16 cellular contexts compared by ENCODE assay signal in genomic region chr9:83477120-83477519, GRCh38.
DNase-seq lines count a peak whose midpoint lies in the region; ATAC-seq and TF ChIP-seq lines count a peak whose summit lies in the region.
"Had no signal": no experiment of that assay in that cellular context is flagged by ENCODE, and none has a peak within 500 bp of the region (broad histone marks: within the 10 kb centered on the region; RNA-seq: fewer than 3 reads in every experiment).

No MANE protein-coding gene starts in this region.

- H3K36me3 Mint-ChIP-seq in activated T-cell treated with anti-CD3 and anti-CD28 coated beads, Interleukin-2, amount 50 U/mL, for 72 hours (ENCODE audit: insufficient read depth in 2 of 2) = peaks cover 5 to 12% of the 10 kb centered on the region in 2 donors
- H3K36me3 Mint-ChIP-seq in activated T-cell treated with anti-CD3 and anti-CD28 coated beads, Interleukin-2, amount 50 U/mL, for 4 hours (ENCODE audit: insufficient read depth) = no peaks in the 10 kb centered on the region
- no peaks in the 10 kb centered on the region for H3K36me3 Mint-ChIP-seq in GM23338 (ENCODE audit: low read depth)

- H3K4me1 ChIP-seq in OCI-LY3 (ENCODE audit: low read length) (peaks cover 44% of the 10 kb centered on the region), GM23338 (ENCODE audit: insufficient read depth) (no peaks in the 10 kb centered on the region)
- H3K4me1 ChIP-seq: BLaER1 had no signal

- H3K79me2 ChIP-seq in OCI-LY3 (ENCODE audit: low read length) = peaks cover 11% of the 10 kb centered on the region
- no peaks in the 10 kb centered on the region for H3K79me2 ChIP-seq in GM23338 (replicated peaks; ENCODE audit: insufficient read depth)

- no peaks in the 10 kb centered on the region for H3K27me3 Mint-ChIP-seq in activated T-cell treated with anti-CD3 and anti-CD28 coated beads, Interleukin-2, amount 50 U/mL, for 72 hours (ENCODE audit: low read depth)
- H3K27me3 Mint-ChIP-seq in activated T-cell treated with anti-CD3 and anti-CD28 coated beads, Interleukin-2, amount 50 U/mL, for 4 hours (ENCODE audit: low read depth) = no peaks in the 10 kb centered on the region
- H3K27me3 Mint-ChIP-seq in GM23338 (ENCODE audit: insufficient read depth, low read depth, poor library complexity) = peaks cover 6% of the 10 kb centered on the region
- H3K27me3 Mint-ChIP-seq: CD8-positive, alpha-beta memory T cell had no signal

- H3K27ac ChIP-seq in OCI-LY3 (ENCODE audit: low read length) = peak overlapping the region; percentile 73
- no peak overlapping the region for H3K27ac ChIP-seq in GM23338 (ENCODE audit: low read depth)
- H3K27ac ChIP-seq: 22Rv1, BLaER1, GM23248, HL-60 had no signal

- H3K9me3 ChIP-seq in OCI-LY3 (ENCODE audit: insufficient read depth, low read length) = peaks cover 3% of the 10 kb centered on the region; the same call in 1 of the 2 replicates

- H3K4me2 ChIP-seq in OCI-LY3 (ENCODE audit: low read length) (peak overlapping the region; percentile 49), GM23338 (no peak overlapping the region)
- H3K4me2 ChIP-seq: BLaER1 had no signal

- H3K4me3 ChIP-seq in GM12865 (ENCODE audit: low read depth, low read length) (no peak overlapping the region), OCI-LY3 (ENCODE audit: low read length) (0 out of 2 replicates have a peak overlapping the region, but pooled peaks have one; percentile 1), GM23338 (no peak overlapping the region)
- H3K4me3 ChIP-seq: BLaER1, GM23248 had no signal

- H4K20me1 ChIP-seq in OCI-LY3 (ENCODE audit: insufficient read depth, low read length) (no peaks in the 10 kb centered on the region), GM23338 (replicated peaks; ENCODE audit: insufficient read depth) (no peaks in the 10 kb centered on the region)
- H4K20me1 ChIP-seq: BLaER1 had no signal

- H3K9me2 ChIP-seq in GM23338 (ENCODE audit: insufficient read depth) = peaks cover 4% of the 10 kb centered on the region

- H3K36me3 ChIP-seq in OCI-LY3 (replicated peaks; ENCODE audit: low read depth, low read length) (peaks cover 10% of the 10 kb centered on the region), GM23338 (ENCODE audit: insufficient read depth) (no peaks in the 10 kb centered on the region)
- H3K36me3 ChIP-seq: BLaER1 had no signal

- H3K27ac Mint-ChIP-seq in activated T-cell treated with anti-CD3 and anti-CD28 coated beads, Interleukin-2, amount 50 U/mL, for 72 hours = no peak overlapping the region
- H3K27ac Mint-ChIP-seq in GM23338 = no peak overlapping the region
- H3K27ac Mint-ChIP-seq: CD8-positive, alpha-beta memory T cell; H9 had no signal

- H3K27me3 ChIP-seq in OCI-LY3 (ENCODE audit: low read depth, low read length) = no peaks in the 10 kb centered on the region
- no peaks in the 10 kb centered on the region for H3K27me3 ChIP-seq in GM23338 (ENCODE audit: insufficient read depth)
- H3K27me3 ChIP-seq: BLaER1 had no signal

- H3F3A ChIP-seq in GM23338 (replicated peaks; ENCODE audit: low read depth) = no peaks in the 10 kb centered on the region

- H2AFZ ChIP-seq in OCI-LY3 (ENCODE audit: low read depth, low read length) (peak overlapping the region; percentile 37; the same call in 1 of the 2 replicates), GM23338 (no peak overlapping the region)
- H2AFZ ChIP-seq: GM23248 had no signal

- TF ChIP-seq CTCF in GM12865 (IDR thresholded peaks at IDR 0.05; ENCODE audit: insufficient read depth, low read depth, low read length, missing control alignments) (no peak), OCI-LY3 (IDR thresholded peaks at IDR 0.05; ENCODE audit: low read depth, low read length) (no peak), GM23338 (conservative IDR thresholded peaks at IDR 0.05; ENCODE audit: low read depth in 2 of 2) (no peak)

- H3K4me1 Mint-ChIP-seq in activated T-cell treated with anti-CD3 and anti-CD28 coated beads, Interleukin-2, amount 50 U/mL, for 72 hours (ENCODE audit: low read depth) = peaks cover 24% of the 10 kb centered on the region
- peaks cover 20% of the 10 kb centered on the region for H3K4me1 Mint-ChIP-seq in activated T-cell treated with anti-CD3 and anti-CD28 coated beads, Interleukin-2, amount 50 U/mL, for 4 hours (ENCODE audit: low read depth)
- H3K4me1 Mint-ChIP-seq in GM23338 = peaks cover 4% of the 10 kb centered on the region; the same call in 2 of the 3 replicates
- H3K4me1 Mint-ChIP-seq: H9 had no signal

- no peak overlapping the region for H3K9ac ChIP-seq in OCI-LY3 (ENCODE audit: low read length)
- H3K9ac ChIP-seq: BLaER1, GM23248 had no signal

- peaks cover 3% of the 10 kb centered on the region in 2 donors for H3K9me3 Mint-ChIP-seq in activated T-cell treated with anti-CD3 and anti-CD28 coated beads, Interleukin-2, amount 50 U/mL, for 72 hours
- H3K9me3 Mint-ChIP-seq in activated T-cell treated with anti-CD3 and anti-CD28 coated beads, Interleukin-2, amount 50 U/mL, for 4 hours = peaks cover 3% of the 10 kb centered on the region
- H3K9me3 Mint-ChIP-seq in GM23338 = peaks cover 2% of the 10 kb centered on the region; the same call in 1 of the 3 replicates

- no peak for DNase-seq in activated T-cell treated with anti-CD3 and anti-CD28 coated beads, Interleukin-2, amount 50 U/mL, for 72 hours
- no peak for DNase-seq in activated T-cell treated with anti-CD3 and anti-CD28 coated beads, Interleukin-2, amount 50 U/mL, for 4 hours
- DNase-seq in GM12865 (ENCODE audit: low read depth) = peak; percentile 1
- DNase-seq in kidney tubule cell (ENCODE audit: low spot score) = peak; percentile 60
- DNase-seq in GM23338 (ENCODE audit: low spot score) = no peak
- no peak for DNase-seq in activated CD4-positive, CD25-positive, alpha-beta regulatory T cell (lab: John Stamatoyannopoulos, UW)
- DNase-seq: Calu3; CD8-positive, alpha-beta memory T cell; DMS 273 treated with DMSO at 0.1 percent for 48 hours; H9 had no signal

- ATAC-seq in activated T-cell treated with anti-CD3 and anti-CD28 coated beads, Interleukin-2, amount 50 U/mL, for 72 hours (replicated peaks in 1 of 2) = peak; percentile 35 to 58
- ATAC-seq in activated T-cell treated with anti-CD3 and anti-CD28 coated beads, Interleukin-2, amount 50 U/mL, for 4 hours = no peak
- no peak for ATAC-seq in GM23338
- no peak for ATAC-seq in HG02798 (IDR thresholded peaks at IDR 0.05; ENCODE audit: poor library complexity, unreplicated experiment)

- no peak overlapping the region for H3K4me3 Mint-ChIP-seq in activated T-cell treated with anti-CD3 and anti-CD28 coated beads, Interleukin-2, amount 50 U/mL, for 72 hours
- no peak overlapping the region for H3K4me3 Mint-ChIP-seq in activated T-cell treated with anti-CD3 and anti-CD28 coated beads, Interleukin-2, amount 50 U/mL, for 4 hours
- no peak overlapping the region for H3K4me3 Mint-ChIP-seq in GM23338
- H3K4me3 Mint-ChIP-seq: CD8-positive, alpha-beta memory T cell; H9 had no signal

TF ChIP-seq in GM23338, 12 proteins besides CTCF, POLR2A, EP300 and RAD21 (continues in another document):
- no peak for TF ChIP-seq STAT1 (IDR thresholded peaks at IDR 0.05; ENCODE audit: unreplicated experiment)

Comparison
In these comparisons a context has a peak if more than half of its experiments do, and no peak if none do; other contexts are left out.
1. ATAC-seq: peak in activated T-cell treated with anti-CD3 and anti-CD28 coated beads, Interleukin-2, amount 50 U/mL, for 72 hours (2 of 2); none in activated T-cell treated with anti-CD3 and anti-CD28 coated beads, Interleukin-2, amount 50 U/mL, for 4 hours (0 of 2), GM23338 (single experiment) and HG02798 (single experiment).
2. DNase-seq: peak in GM12865 (single experiment) and kidney tubule cell (single experiment); none in activated T-cell treated with anti-CD3 and anti-CD28 coated beads, Interleukin-2, amount 50 U/mL, for 72 hours (0 of 2), activated T-cell treated with anti-CD3 and anti-CD28 coated beads, Interleukin-2, amount 50 U/mL, for 4 hours (single experiment), GM23338 (single experiment) and activated CD4-positive, CD25-positive, alpha-beta regulatory T cell (0 of 4).